Comparison of ENCODE assay signal across 1 cellular context in the genomic region with DNA sequence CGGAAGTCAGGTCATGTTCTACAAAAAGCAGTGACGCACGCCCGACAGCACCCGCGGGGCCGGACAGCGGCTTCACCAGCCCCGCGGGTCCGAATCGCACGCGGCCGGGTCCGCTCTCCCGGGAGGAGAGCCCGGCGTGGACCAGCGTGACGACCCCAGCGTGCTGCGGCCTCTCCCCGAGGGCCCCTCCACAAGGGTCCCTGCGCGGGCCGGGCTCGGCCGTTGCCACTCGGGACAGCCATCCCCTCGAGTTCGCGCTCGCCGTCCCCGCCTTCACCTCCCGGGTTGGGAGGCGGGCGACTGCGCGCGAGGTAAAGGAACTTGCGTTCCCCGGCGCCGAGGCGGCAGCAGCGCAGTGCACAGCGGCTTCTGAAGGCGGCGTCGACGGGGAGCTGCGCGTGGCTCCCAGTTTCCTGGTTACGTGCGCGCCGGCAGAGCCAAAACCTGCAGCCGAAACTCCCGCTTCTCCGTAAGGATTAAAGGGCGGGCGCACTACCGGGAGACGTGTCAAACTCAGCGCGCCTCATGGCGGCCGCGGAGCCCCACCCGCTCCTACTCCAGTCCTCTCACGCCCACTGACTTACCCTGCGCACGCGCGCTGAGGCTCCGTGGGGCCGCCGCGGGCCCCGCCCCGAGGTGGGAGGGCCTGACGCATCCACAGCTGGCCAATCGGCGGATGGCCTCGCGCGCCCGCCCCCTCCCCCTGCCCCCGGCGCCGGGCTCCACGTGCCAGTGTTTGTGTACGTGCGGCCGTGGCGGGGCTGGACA.
TF ChIP-seq lines count a peak whose summit lies in the region.

No MANE protein-coding gene starts in this region.

TF ChIP-seq in HepG2, 621 proteins besides CTCF, POLR2A, EP300 and RAD21 (continued from another document and continues in another):
- TF ChIP-seq, protein P1, sequence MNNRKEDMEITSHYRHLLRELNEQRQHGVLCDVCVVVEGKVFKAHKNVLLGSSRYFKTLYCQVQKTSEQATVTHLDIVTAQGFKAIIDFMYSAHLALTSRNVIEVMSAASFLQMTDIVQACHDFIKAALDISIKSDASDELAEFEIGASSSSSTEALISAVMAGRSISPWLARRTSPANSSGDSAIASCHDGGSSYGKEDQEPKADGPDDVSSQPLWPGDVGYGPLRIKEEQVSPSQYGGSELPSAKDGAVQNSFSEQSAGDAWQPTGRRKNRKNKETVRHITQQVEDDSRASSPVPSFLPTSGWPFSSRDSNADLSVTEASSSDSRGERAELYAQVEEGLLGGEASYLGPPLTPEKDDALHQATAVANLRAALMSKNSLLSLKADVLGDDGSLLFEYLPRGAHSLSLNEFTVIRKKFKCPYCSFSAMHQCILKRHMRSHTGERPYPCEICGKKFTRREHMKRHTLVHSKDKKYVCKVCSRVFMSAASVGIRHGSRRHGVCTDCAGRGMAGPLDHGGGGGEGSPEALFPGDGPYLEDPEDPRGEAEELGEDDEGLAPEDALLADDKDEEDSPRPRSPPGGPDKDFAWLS (CRISPR knock-in tag; IDR thresholded peaks at IDR 0.05; ENCODE audit: borderline replicate concordance) = no peak
- TF ChIP-seq ZSCAN30 (CRISPR knock-in tag; IDR thresholded peaks at IDR 0.05) (peak; percentile 98), RBFOX2 (IDR thresholded peaks at IDR 0.05; ENCODE audit: low read depth, low read length) (peak; percentile 96), REL (CRISPR knock-in tag; conservative IDR thresholded peaks at IDR 0.05) (peak; percentile 93), SMYD3 (CRISPR knock-in tag; IDR thresholded peaks at IDR 0.05) (peak; percentile 92), KLF6 (CRISPR knock-in tag; IDR thresholded peaks at IDR 0.05) (peak; percentile 83; the same call in 1 of the 2 replicates), TAF1 (CRISPR knock-in tag; IDR thresholded peaks at IDR 0.05) (0 out of 2 replicates have a peak, but pooled peaks have one; percentile 20), ZNF367 (CRISPR knock-in tag; IDR thresholded peaks at IDR 0.05; ENCODE audit: borderline replicate concordance) (peak; percentile 94), REPIN1 (CRISPR knock-in tag; IDR thresholded peaks at IDR 0.05; ENCODE audit: borderline replicate concordance, low read depth) (peak; percentile 83), RARG (CRISPR knock-in tag; IDR thresholded peaks at IDR 0.05; ENCODE audit: low read depth) (0 out of 2 replicates have a peak, but pooled peaks have one; percentile 39), KLF9 (CRISPR knock-in tag; IDR thresholded peaks at IDR 0.05; ENCODE audit: low read depth) (peak; percentile 34), TCF7L2 (IDR thresholded peaks at IDR 0.05; ENCODE audit: low read depth, low read length) (no peak), FOXK1 (CRISPR knock-in tag; IDR thresholded peaks at IDR 0.05; ENCODE audit: borderline replicate concordance, low read depth) (peak; percentile 98), ZNF20 (CRISPR knock-in tag; IDR thresholded peaks at IDR 0.05) (no peak), ZBTB20 (CRISPR knock-in tag; IDR thresholded peaks at IDR 0.05; ENCODE audit: borderline replicate concordance, low read depth) (peak; percentile 96), ZNF335 (CRISPR knock-in tag; IDR thresholded peaks at IDR 0.05) (peak; percentile 49; the same call in 1 of the 2 replicates), ZZZ3 (CRISPR knock-in tag; IDR thresholded peaks at IDR 0.05; ENCODE audit: borderline replicate concordance) (no peak; the same call in 1 of the 2 replicates), ZSCAN12 (CRISPR knock-in tag; IDR thresholded peaks at IDR 0.05) (peak; percentile 99), NCOA1 (CRISPR knock-in tag; IDR thresholded peaks at IDR 0.05) (peak; percentile 91), ATF7-NPFF (CRISPR knock-in tag; IDR thresholded peaks at IDR 0.05; ENCODE audit: low read depth) (peak; percentile 99), ZBTB21 (CRISPR knock-in tag; IDR thresholded peaks at IDR 0.05) (peak; percentile 97), HDAC2 (CRISPR knock-in tag; IDR thresholded peaks at IDR 0.05) (peak; percentile 85)
- TF ChIP-seq, protein P2, sequence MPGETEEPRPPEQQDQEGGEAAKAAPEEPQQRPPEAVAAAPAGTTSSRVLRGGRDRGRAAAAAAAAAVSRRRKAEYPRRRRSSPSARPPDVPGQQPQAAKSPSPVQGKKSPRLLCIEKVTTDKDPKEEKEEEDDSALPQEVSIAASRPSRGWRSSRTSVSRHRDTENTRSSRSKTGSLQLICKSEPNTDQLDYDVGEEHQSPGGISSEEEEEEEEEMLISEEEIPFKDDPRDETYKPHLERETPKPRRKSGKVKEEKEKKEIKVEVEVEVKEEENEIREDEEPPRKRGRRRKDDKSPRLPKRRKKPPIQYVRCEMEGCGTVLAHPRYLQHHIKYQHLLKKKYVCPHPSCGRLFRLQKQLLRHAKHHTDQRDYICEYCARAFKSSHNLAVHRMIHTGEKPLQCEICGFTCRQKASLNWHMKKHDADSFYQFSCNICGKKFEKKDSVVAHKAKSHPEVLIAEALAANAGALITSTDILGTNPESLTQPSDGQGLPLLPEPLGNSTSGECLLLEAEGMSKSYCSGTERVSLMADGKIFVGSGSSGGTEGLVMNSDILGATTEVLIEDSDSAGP (CRISPR knock-in tag; IDR thresholded peaks at IDR 0.05; ENCODE audit: borderline replicate concordance) = peak; percentile 94
- TF ChIP-seq, protein P3, sequence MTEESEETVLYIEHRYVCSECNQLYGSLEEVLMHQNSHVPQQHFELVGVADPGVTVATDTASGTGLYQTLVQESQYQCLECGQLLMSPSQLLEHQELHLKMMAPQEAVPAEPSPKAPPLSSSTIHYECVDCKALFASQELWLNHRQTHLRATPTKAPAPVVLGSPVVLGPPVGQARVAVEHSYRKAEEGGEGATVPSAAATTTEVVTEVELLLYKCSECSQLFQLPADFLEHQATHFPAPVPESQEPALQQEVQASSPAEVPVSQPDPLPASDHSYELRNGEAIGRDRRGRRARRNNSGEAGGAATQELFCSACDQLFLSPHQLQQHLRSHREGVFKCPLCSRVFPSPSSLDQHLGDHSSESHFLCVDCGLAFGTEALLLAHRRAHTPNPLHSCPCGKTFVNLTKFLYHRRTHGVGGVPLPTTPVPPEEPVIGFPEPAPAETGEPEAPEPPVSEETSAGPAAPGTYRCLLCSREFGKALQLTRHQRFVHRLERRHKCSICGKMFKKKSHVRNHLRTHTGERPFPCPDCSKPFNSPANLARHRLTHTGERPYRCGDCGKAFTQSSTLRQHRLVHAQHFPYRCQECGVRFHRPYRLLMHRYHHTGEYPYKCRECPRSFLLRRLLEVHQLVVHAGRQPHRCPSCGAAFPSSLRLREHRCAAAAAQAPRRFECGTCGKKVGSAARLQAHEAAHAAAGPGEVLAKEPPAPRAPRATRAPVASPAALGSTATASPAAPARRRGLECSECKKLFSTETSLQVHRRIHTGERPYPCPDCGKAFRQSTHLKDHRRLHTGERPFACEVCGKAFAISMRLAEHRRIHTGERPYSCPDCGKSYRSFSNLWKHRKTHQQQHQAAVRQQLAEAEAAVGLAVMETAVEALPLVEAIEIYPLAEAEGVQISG (CRISPR knock-in tag; IDR thresholded peaks at IDR 0.05) = peak; percentile 87
- TF ChIP-seq, protein P4, sequence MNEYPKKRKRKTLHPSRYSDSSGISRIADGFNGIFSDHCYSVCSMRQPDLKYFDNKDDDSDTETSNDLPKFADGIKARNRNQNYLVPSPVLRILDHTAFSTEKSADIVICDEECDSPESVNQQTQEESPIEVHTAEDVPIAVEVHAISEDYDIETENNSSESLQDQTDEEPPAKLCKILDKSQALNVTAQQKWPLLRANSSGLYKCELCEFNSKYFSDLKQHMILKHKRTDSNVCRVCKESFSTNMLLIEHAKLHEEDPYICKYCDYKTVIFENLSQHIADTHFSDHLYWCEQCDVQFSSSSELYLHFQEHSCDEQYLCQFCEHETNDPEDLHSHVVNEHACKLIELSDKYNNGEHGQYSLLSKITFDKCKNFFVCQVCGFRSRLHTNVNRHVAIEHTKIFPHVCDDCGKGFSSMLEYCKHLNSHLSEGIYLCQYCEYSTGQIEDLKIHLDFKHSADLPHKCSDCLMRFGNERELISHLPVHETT (CRISPR knock-in tag; conservative IDR thresholded peaks at IDR 0.05) = peak; percentile 96
- TF ChIP-seq, protein P5, sequence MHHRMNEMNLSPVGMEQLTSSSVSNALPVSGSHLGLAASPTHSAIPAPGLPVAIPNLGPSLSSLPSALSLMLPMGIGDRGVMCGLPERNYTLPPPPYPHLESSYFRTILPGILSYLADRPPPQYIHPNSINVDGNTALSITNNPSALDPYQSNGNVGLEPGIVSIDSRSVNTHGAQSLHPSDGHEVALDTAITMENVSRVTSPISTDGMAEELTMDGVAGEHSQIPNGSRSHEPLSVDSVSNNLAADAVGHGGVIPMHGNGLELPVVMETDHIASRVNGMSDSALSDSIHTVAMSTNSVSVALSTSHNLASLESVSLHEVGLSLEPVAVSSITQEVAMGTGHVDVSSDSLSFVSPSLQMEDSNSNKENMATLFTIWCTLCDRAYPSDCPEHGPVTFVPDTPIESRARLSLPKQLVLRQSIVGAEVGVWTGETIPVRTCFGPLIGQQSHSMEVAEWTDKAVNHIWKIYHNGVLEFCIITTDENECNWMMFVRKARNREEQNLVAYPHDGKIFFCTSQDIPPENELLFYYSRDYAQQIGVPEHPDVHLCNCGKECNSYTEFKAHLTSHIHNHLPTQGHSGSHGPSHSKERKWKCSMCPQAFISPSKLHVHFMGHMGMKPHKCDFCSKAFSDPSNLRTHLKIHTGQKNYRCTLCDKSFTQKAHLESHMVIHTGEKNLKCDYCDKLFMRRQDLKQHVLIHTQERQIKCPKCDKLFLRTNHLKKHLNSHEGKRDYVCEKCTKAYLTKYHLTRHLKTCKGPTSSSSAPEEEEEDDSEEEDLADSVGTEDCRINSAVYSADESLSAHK (CRISPR knock-in tag; IDR thresholded peaks at IDR 0.05; ENCODE audit: borderline replicate concordance) = no peak
- TF ChIP-seq, protein P6, sequence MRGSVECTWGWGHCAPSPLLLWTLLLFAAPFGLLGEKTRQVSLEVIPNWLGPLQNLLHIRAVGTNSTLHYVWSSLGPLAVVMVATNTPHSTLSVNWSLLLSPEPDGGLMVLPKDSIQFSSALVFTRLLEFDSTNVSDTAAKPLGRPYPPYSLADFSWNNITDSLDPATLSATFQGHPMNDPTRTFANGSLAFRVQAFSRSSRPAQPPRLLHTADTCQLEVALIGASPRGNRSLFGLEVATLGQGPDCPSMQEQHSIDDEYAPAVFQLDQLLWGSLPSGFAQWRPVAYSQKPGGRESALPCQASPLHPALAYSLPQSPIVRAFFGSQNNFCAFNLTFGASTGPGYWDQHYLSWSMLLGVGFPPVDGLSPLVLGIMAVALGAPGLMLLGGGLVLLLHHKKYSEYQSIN (CRISPR knock-in tag; IDR thresholded peaks at IDR 0.05; ENCODE audit: borderline replicate concordance) = no peak
- TF ChIP-seq, protein P7, sequence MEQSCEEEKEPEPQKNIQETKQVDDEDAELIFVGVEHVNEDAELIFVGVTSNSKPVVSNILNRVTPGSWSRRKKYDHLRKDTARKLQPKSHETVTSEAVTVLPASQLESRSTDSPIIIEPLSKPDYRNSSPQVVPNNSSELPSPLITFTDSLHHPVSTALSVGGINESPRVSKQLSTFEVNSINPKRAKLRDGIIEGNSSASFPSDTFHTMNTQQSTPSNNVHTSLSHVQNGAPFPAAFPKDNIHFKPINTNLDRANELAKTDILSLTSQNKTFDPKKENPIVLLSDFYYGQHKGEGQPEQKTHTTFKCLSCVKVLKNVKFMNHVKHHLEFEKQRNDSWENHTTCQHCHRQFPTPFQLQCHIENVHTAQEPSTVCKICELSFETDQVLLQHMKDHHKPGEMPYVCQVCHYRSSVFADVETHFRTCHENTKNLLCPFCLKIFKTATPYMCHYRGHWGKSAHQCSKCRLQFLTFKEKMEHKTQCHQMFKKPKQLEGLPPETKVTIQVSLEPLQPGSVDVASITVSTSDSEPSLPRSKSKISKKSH (CRISPR knock-in tag; IDR thresholded peaks at IDR 0.05; ENCODE audit: borderline replicate concordance) = peak; percentile 98
- TF ChIP-seq, protein P8, sequence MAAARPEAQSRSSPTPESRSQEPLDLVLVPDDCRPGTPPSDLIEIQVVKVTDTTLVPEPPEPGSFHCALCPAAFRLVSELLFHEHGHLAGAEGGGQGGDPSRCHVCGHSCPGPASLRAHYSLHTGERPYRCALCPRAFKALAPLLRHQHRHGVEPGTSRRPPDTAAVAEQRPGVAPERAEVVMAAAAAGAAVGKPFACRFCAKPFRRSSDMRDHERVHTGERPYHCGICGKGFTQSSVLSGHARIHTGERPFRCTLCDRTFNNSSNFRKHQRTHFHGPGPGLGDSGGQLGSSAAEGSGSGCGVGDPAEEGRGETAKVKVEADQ (CRISPR knock-in tag; IDR thresholded peaks at IDR 0.05; ENCODE audit: borderline replicate concordance) = peak; percentile 27; the same call in 1 of the 2 replicates
- TF ChIP-seq, protein P9, sequence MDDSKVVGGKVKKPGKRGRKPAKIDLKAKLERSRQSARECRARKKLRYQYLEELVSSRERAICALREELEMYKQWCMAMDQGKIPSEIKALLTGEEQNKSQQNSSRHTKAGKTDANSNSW (CRISPR knock-in tag; IDR thresholded peaks at IDR 0.05; ENCODE audit: borderline replicate concordance) = 0 out of 2 replicates have a peak, but pooled peaks have one; percentile 74
- TF ChIP-seq, protein P10, sequence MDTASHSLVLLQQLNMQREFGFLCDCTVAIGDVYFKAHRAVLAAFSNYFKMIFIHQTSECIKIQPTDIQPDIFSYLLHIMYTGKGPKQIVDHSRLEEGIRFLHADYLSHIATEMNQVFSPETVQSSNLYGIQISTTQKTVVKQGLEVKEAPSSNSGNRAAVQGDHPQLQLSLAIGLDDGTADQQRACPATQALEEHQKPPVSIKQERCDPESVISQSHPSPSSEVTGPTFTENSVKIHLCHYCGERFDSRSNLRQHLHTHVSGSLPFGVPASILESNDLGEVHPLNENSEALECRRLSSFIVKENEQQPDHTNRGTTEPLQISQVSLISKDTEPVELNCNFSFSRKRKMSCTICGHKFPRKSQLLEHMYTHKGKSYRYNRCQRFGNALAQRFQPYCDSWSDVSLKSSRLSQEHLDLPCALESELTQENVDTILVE (CRISPR knock-in tag; IDR thresholded peaks at IDR 0.05) = peak; percentile 89
- TF ChIP-seq, protein P11, sequence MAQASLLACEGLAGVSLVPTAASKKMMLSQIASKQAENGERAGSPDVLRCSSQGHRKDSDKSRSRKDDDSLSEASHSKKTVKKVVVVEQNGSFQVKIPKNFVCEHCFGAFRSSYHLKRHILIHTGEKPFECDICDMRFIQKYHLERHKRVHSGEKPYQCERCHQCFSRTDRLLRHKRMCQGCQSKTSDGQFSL (CRISPR knock-in tag; IDR thresholded peaks at IDR 0.05) = peak; percentile 54; the same call in 1 of the 2 replicates
- TF ChIP-seq, protein P12, sequence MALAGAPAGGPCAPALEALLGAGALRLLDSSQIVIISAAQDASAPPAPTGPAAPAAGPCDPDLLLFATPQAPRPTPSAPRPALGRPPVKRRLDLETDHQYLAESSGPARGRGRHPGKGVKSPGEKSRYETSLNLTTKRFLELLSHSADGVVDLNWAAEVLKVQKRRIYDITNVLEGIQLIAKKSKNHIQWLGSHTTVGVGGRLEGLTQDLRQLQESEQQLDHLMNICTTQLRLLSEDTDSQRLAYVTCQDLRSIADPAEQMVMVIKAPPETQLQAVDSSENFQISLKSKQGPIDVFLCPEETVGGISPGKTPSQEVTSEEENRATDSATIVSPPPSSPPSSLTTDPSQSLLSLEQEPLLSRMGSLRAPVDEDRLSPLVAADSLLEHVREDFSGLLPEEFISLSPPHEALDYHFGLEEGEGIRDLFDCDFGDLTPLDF (CRISPR knock-in tag; IDR thresholded peaks at IDR 0.05) = peak; percentile 94
- TF ChIP-seq, protein P13, sequence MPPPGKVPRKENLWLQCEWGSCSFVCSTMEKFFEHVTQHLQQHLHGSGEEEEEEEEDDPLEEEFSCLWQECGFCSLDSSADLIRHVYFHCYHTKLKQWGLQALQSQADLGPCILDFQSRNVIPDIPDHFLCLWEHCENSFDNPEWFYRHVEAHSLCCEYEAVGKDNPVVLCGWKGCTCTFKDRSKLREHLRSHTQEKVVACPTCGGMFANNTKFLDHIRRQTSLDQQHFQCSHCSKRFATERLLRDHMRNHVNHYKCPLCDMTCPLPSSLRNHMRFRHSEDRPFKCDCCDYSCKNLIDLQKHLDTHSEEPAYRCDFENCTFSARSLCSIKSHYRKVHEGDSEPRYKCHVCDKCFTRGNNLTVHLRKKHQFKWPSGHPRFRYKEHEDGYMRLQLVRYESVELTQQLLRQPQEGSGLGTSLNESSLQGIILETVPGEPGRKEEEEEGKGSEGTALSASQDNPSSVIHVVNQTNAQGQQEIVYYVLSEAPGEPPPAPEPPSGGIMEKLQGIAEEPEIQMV (CRISPR knock-in tag; IDR thresholded peaks at IDR 0.05; ENCODE audit: low read depth) = no peak; the same call in 1 of the 2 replicates
